8 cellular contexts compared by ENCODE assay signal in the genomic region with DNA sequence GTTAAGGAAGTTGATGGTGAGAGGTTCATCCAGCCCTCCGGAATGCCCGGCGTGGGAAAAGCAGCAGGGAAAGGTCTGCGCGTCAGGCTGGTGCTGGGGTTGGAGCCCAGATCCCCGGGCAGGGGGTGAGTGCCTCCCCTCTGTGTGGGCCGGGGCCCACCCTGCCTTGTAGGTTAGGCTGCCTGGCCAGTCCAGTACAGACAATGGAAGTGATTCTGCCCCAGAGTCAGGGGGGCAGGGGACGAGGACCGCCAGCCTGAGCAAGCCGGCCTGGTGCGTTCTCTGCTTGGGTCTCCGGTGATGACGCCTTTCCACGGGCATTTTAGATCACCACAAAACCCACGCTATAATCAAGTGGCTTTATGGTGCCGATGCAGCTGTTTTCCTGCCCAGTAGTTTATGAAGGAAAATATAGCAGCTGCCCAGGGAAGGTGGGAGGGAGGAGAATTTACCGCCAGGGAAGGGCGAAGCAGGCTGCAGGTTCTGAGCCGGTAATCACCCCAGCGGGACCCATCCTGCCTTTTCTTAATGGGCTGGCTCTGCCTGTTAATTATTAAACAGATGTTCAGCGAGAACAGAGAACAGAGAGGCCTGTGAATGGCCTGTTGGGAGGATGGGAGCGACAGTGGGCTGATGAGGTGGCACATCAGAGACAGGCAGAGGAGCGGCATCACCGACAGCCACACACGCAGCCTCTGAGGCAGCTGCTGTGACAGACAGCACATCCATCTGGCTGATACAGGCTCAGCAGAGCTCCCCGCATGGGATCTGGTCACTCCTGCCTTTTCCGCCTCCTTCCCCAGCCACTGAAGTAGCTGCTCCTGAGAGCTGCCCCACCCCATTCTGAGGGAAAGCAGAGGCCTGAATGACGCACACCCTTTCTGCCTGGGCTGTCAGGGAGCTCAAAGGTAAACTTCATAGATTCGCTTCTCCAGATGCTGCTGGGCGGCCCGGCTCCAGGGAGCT. TPM values are rescaled to one million over a fixed set of nuclear protein-coding genes. Genes with fewer than 3 reads are reported as not detected.
DNase-seq lines count a peak whose midpoint lies in the region; ATAC-seq and TF ChIP-seq lines count a peak whose summit lies in the region.

No MANE protein-coding gene starts in this region.

- TF ChIP-seq CTCF in esophagus squamous epithelium (IDR thresholded peaks at IDR 0.05) = no peak
- TF ChIP-seq CTCF in prostate gland (IDR thresholded peaks at IDR 0.05) = no peak

- H3K9me3 ChIP-seq in esophagus squamous epithelium (no peaks in the 10 kb centered on the region), prostate gland (no peaks in the 10 kb centered on the region)

- intact Hi-C loops in esophagus squamous epithelium (cut with DNase I) = no loop called here
- intact Hi-C loops in prostate gland (cut with DNase I) = no loop called here

- peaks cover 27 to 69% (median 32%) of the 10 kb centered on the region in 3 donors for H3K4me1 ChIP-seq in esophagus squamous epithelium
- no peaks in the 10 kb centered on the region for H3K4me1 ChIP-seq in prostate gland (replicated peaks)

- H3K4me3 ChIP-seq in esophagus squamous epithelium (no peak overlapping the region), prostate gland (no peak overlapping the region)

- TF ChIP-seq POLR2A in esophagus squamous epithelium (IDR thresholded peaks at IDR 0.05) (no peak), prostate gland (IDR thresholded peaks at IDR 0.05) (no peak)

- H3K27me3 ChIP-seq in esophagus squamous epithelium (no peaks in the 10 kb centered on the region), prostate gland (replicated peaks; ENCODE audit: insufficient read depth) (no peaks in the 10 kb centered on the region)

- peaks cover 0 to 33% (median 0%) of the 10 kb centered on the region in 3 donors for H3K36me3 ChIP-seq in esophagus squamous epithelium
- no peaks in the 10 kb centered on the region for H3K36me3 ChIP-seq in prostate gland

- H3K27ac ChIP-seq in esophagus squamous epithelium (peak overlapping the region; percentile 41 to 79 (median 76)), prostate gland (no peak overlapping the region)

- ATAC-seq in HG02798 (IDR thresholded peaks at IDR 0.05; ENCODE audit: poor library complexity, unreplicated experiment) (no peak), HG02763 (IDR thresholded peaks at IDR 0.05; ENCODE audit: unreplicated experiment) (no peak)

- 76 to 80% methylated on average over 22 to 25 of the region's 31 CpGs for WGBS in esophagus squamous epithelium, 2 donors
- WGBS in prostate gland = 73% methylated on average over 31 of the region's 31 CpGs

- DNase-seq in DMS53 (lab: John Stamatoyannopoulos, UW) (peak; percentile 96), NCI-H82 treated with DMSO at 0.1 percent for 48 hours (lab: John Stamatoyannopoulos, UW; ENCODE audit: unreplicated experiment) (peak; percentile 57), esophagus squamous epithelium (lab: John Stamatoyannopoulos, UW) (no peak), occipital lobe (lab: John Stamatoyannopoulos, UW) (peak; percentile 52), prostate gland (ENCODE audit: low spot score) (no peak)
- DNase-seq in stimulated activated CD4-positive, alpha-beta T cell treated with anti-CD3 and anti-CD28 coated beads, Interleukin-4, amount 100 ng/mL, for 4 hours = no peak

RNA-seq across cellular contexts. Expression of gene BDH1, which starts 35.2 kb away (rescaled TPM):
- total RNA-seq in esophagus squamous epithelium (10 to 100 TPM; 44.4 to 60.6 (median 52.2) TPM), occipital lobe (10.8 TPM), prostate gland (10 to 100 TPM; 41.1 to 84.3 TPM)

Comparison
In these comparisons a context has a peak if more than half of its experiments do, and no peak if none do; other contexts are left out.
1. DNase-seq: peak in DMS53 (single experiment), NCI-H82 treated with DMSO at 0.1 percent for 48 hours (single experiment) and occipital lobe (single experiment); none in esophagus squamous epithelium (single experiment), stimulated activated CD4-positive, alpha-beta T cell treated with anti-CD3 and anti-CD28 coated beads, Interleukin-4, amount 100 ng/mL, for 4 hours (0 of 2) and prostate gland (single experiment).
2. H3K27ac ChIP-seq: peak in esophagus squamous epithelium (4 of 4); none in prostate gland (0 of 2).